In the genomic region with DNA sequence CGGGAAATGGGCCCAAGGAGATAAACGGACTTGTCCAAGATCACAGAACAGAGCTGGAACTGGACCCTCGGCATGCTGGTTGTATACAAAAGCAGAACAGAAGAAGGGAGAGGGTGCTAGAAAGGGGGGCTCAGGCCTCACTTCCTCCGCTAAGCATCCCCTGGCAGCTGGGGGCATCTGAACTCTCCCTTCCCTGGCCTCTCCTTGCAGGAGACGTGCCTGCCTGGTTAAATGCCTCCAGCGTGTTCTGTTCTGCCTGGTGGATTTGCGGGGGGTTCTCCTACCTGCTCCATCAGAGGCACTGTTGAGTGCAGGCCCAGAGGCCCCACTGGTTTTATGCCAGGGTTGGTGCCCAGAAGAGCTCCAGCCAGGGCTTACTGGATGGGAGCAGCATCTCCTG, we compare ENCODE assay signal across 2 cellular contexts.
TF ChIP-seq lines count a peak whose summit lies in the region.

No MANE protein-coding gene starts in this region.

TF ChIP-seq in liver, 16 proteins besides CTCF, POLR2A, EP300 and RAD21 (continued from another document):
- TF ChIP-seq REST (IDR thresholded peaks at IDR 0.05): no peak

TF ChIP-seq in HepG2, 621 proteins besides CTCF, POLR2A, EP300 and RAD21 (continued from another document):
- TF ChIP-seq, protein P1, sequence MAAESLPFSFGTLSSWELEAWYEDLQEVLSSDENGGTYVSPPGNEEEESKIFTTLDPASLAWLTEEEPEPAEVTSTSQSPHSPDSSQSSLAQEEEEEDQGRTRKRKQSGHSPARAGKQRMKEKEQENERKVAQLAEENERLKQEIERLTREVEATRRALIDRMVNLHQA (CRISPR knock-in tag; IDR thresholded peaks at IDR 0.05): no peak
- TF ChIP-seq ZNF773 (CRISPR knock-in tag; IDR thresholded peaks at IDR 0.05; ENCODE audit: borderline replicate concordance): no peak
- TF ChIP-seq ZNF33A (CRISPR knock-in tag; IDR thresholded peaks at IDR 0.05; ENCODE audit: borderline replicate concordance): no peak
- TF ChIP-seq, protein P2, sequence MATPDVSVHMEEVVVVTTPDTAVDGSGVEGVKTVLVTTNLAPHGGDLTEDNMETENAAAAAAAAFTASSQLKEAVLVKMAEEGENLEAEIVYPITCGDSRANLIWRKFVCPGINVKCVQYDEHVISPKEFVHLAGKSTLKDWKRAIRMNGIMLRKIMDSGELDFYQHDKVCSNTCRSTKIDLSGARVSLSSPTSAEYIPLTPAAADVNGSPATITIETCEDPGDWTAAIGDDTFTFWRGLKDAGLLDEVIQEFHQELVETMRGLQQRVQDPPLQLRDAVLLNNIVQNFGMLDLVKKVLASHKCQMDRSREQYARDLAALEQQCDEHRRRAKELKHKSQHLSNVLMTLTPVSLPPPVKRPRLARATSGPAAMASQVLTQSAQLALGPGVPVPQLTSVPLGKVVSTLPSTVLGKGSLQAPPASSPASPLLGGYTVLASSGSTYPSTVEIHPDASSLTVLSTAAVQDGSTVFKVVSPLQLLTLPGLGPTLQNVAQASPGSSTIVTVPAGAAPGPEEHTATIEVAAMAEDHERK (CRISPR knock-in tag; IDR thresholded peaks at IDR 0.05; ENCODE audit: low read depth): no peak
- TF ChIP-seq ZNF18 (CRISPR knock-in tag; IDR thresholded peaks at IDR 0.05; ENCODE audit: insufficient replicate concordance): no peak
- TF ChIP-seq SNAI1 (CRISPR knock-in tag; IDR thresholded peaks at IDR 0.05; ENCODE audit: borderline replicate concordance): no peak
